In the genomic region with DNA sequence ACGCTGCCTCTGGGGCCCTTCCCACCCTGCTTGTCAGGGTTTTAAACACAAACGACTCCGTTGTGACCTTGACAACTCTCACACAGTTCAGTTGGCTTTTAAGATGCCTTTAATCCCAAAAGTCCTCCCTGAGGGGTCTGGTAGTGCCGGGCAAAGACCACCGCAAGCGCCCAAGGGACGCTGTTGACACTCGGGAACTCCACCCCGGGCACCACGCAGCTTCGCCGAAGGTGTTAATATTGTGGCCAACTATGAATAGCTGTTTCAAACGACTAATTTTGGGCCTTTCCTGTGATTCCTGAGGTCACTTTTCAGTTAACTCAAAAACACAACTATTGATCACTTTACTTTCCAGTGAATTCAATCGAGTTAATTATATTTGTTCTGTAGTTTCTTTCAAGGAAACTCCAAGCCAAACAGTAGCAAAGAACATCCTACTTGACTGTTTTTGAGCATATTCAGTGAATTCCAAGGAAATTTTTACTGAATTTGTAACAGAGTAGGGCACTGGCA, we compare ENCODE assay signal across 8 cellular contexts. TPM values are rescaled to one million over a fixed set of nuclear protein-coding genes. Genes with fewer than 3 reads are reported as not detected.
DNase-seq lines count a peak whose midpoint lies in the region; ATAC-seq and TF ChIP-seq lines count a peak whose summit lies in the region.

No MANE protein-coding gene starts in this region.

- no peaks in the 10 kb centered on the region for H3K36me3 ChIP-seq in brain microvascular endothelial cell (replicated peaks)
- peaks cover 6% of the 10 kb centered on the region for H3K36me3 ChIP-seq in lower lobe of right lung
- H3K36me3 ChIP-seq in transverse colon, result no peaks in the 10 kb centered on the region

- no peaks in the 10 kb centered on the region for H3K27me3 ChIP-seq in brain microvascular endothelial cell (replicated peaks)
- no peaks in the 10 kb centered on the region for H3K27me3 ChIP-seq in lower lobe of right lung (ENCODE audit: low read depth)
- no peaks in the 10 kb centered on the region for H3K27me3 ChIP-seq in transverse colon

- DNase-seq in activated T-cell treated with anti-CD3 and anti-CD28 coated beads, Interleukin-2, amount 50 U/mL, for 4 hours, result no peak
- no peak for DNase-seq in activated T-cell treated with anti-CD3 and anti-CD28 coated beads for 4 hours
- DNase-seq in brain microvascular endothelial cell, result no peak
- no peak for DNase-seq in lower lobe of right lung
- no peak for DNase-seq in transverse colon
- DNase-seq in COLO829 (ENCODE audit: low spot score), result no peak
- DNase-seq in posterior cingulate gyrus, result no peak
- DNase-seq in stimulated activated CD4-positive, alpha-beta T cell treated with anti-CD3 and anti-CD28 coated beads, Interleukin-4, amount 100 ng/mL, for 4 hours, result no peak

- no peak for TF ChIP-seq EP300 in transverse colon (IDR thresholded peaks at IDR 0.05; ENCODE audit: low read depth)

- no peak for TF ChIP-seq POLR2A in transverse colon (IDR thresholded peaks at IDR 0.05)

- peaks cover 5% of the 10 kb centered on the region for H3K36me3 Mint-ChIP-seq in activated T-cell treated with anti-CD3 and anti-CD28 coated beads, Interleukin-2, amount 50 U/mL, for 4 hours (ENCODE audit: insufficient read depth)

- no peaks in the 10 kb centered on the region for H3K9me3 ChIP-seq in lower lobe of right lung
- H3K9me3 ChIP-seq in transverse colon, result no peaks in the 10 kb centered on the region

- TF ChIP-seq CTCF in brain microvascular endothelial cell (IDR thresholded peaks at IDR 0.05; ENCODE audit: low read depth, low read length, missing control alignments) (no peak), lower lobe of right lung (IDR thresholded peaks at IDR 0.05) (no peak), transverse colon (IDR thresholded peaks at IDR 0.05) (no peak)

- H3K27ac ChIP-seq in brain microvascular endothelial cell, result peak overlapping the region; percentile 96
- peak overlapping the region; percentile 98 for H3K27ac ChIP-seq in lower lobe of right lung
- peak overlapping the region; percentile 98 to 100 (median 100) for H3K27ac ChIP-seq in transverse colon

- H3K4me1 Mint-ChIP-seq in activated T-cell treated with anti-CD3 and anti-CD28 coated beads, Interleukin-2, amount 50 U/mL, for 4 hours (ENCODE audit: low read depth), result peaks cover 30% of the 10 kb centered on the region

- peak overlapping the region; percentile 81 for H3K4me3 Mint-ChIP-seq in activated T-cell treated with anti-CD3 and anti-CD28 coated beads, Interleukin-2, amount 50 U/mL, for 4 hours

- no peak for ATAC-seq in activated T-cell treated with anti-CD3 and anti-CD28 coated beads, Interleukin-2, amount 50 U/mL, for 4 hours
- ATAC-seq in lower lobe of right lung, result peak in 1 of 2 donors; percentile 2

- WGBS in transverse colon (ENCODE audit: low coverage in 1 of 2), 2 donors, result 3 to 4% methylated on average over 2 to 14 of the region's 14 CpGs

- no peaks in the 10 kb centered on the region for H3K27me3 Mint-ChIP-seq in activated T-cell treated with anti-CD3 and anti-CD28 coated beads, Interleukin-2, amount 50 U/mL, for 4 hours (ENCODE audit: low read depth)

- peaks cover 26% of the 10 kb centered on the region for H3K4me1 ChIP-seq in lower lobe of right lung
- peaks cover 5 to 33% (median 15%) of the 10 kb centered on the region in 4 donors for H3K4me1 ChIP-seq in transverse colon

- intact Hi-C loops in lower lobe of right lung (cut with DNase I), result no loop called here
- intact Hi-C loops in transverse colon (cut with DNase I; ENCODE audit: low total_unique reads), result no loop called here
- intact Hi-C loops in posterior cingulate gyrus (cut with DNase I), result no loop called here

- no peaks in the 10 kb centered on the region for H3K9me3 Mint-ChIP-seq in activated T-cell treated with anti-CD3 and anti-CD28 coated beads, Interleukin-2, amount 50 U/mL, for 4 hours

- H3K4me3 ChIP-seq in brain microvascular endothelial cell (ENCODE audit: low read depth, low read length) (peak overlapping the region; percentile 89), lower lobe of right lung (peak overlapping the region; percentile 88), transverse colon (peak overlapping the region; percentile 69 to 93 (median 84))

- in situ Hi-C loops in brain microvascular endothelial cell (cut with HindIII; ENCODE audit: low pct_ligation_motif_present, low sequenced_read_pairs), result no loop called here
- in situ Hi-C loops in transverse colon (cut with MboI; ENCODE audit: low pct_ligation_motif_present in 1 of 4, low pct_unique_long_range_greater_than_20kb in 1 of 4, low sequenced_read_pairs in 3 of 4), result no loop called here

RNA-seq across cellular contexts. Expression of gene ESYT2, which starts 1.0 kb away (rescaled TPM):
- total RNA-seq in activated T-cell treated with anti-CD3 and anti-CD28 coated beads, Interleukin-2, amount 50 U/mL, for 4 hours, result 10 to 100 TPM; 48.7 to 59.7 (median 57.1) TPM
- total RNA-seq in lower lobe of right lung (55.5 TPM), transverse colon (100 to 1,000 TPM in 1 of 4 donors, 10 to 100 TPM in 3; 78.6 to 113 (median 87.3) TPM)

RNA-seq across cellular contexts. Expression of gene DYNC2I1, which starts 26.1 kb away (rescaled TPM):
- total RNA-seq in activated T-cell treated with anti-CD3 and anti-CD28 coated beads, Interleukin-2, amount 50 U/mL, for 4 hours, result 1 to 10 TPM; 6.2 to 7.6 (median 6.3) TPM
- 22.4 TPM for total RNA-seq in lower lobe of right lung
- total RNA-seq in transverse colon, result 100 to 1,000 TPM in 1 of 4 donors, 10 to 100 TPM in 3; 24.3 to 105 (median 51.5) TPM
